ENCODE assay signal across 24 cellular contexts in genomic region chr10:70125918-70126590, GRCh38. TPM values are rescaled to one million over a fixed set of nuclear protein-coding genes. Genes with fewer than 3 reads are reported as not detected.
DNase-seq lines count a peak whose midpoint lies in the region; ATAC-seq, FAIRE-seq and TF ChIP-seq lines count a peak whose summit lies in the region.
"Had no signal": no experiment of that assay in that cellular context is flagged by ENCODE, and none has a peak within 500 bp of the region (broad histone marks: within the 10 kb centered on the region; RNA-seq: fewer than 3 reads in every experiment).

No MANE protein-coding gene starts in this region.

- TF ChIP-seq POLR2A in HepG2 (IDR thresholded peaks at IDR 0.05; ENCODE audit: insufficient read depth in 1 of 2, low read depth in 2 of 2, low read length in 2 of 2) = no peak; a peak in 1 of 4 replicates
- no peak for TF ChIP-seq POLR2A in right lobe of liver (IDR thresholded peaks at IDR 0.05)
- TF ChIP-seq POLR2A in GM12878 (IDR thresholded peaks at IDR 0.05; ENCODE audit: low read depth, low read length) = no peak

- peaks cover 36% of the 10 kb centered on the region for H3K4me1 ChIP-seq in HepG2 (ENCODE audit: insufficient read depth, low read length)
- peaks cover 0 to 12% (median 0%) of the 10 kb centered on the region in 4 donors for H3K4me1 ChIP-seq in right lobe of liver
- H3K4me1 ChIP-seq in OCI-LY1 (ENCODE audit: insufficient read depth, low read length, severe bottlenecking) = peaks cover 34% of the 10 kb centered on the region
- H3K4me1 ChIP-seq in GM12878 (ENCODE audit: control insufficient read depth, insufficient read depth, low read length) = peaks cover 12% of the 10 kb centered on the region

- H3K4me3 ChIP-seq in HepG2 (replicated peaks in 1 of 3; ENCODE audit: insufficient read depth in 1 of 3, low read depth in 2 of 3, low read length in 3 of 3) = no peak overlapping the region
- no peak overlapping the region for H3K4me3 ChIP-seq in right lobe of liver
- no peak overlapping the region for H3K4me3 ChIP-seq in OCI-LY1 (ENCODE audit: low read depth, low read length, poor library complexity, severe bottlenecking)
- H3K4me3 ChIP-seq in GM12878 = no peak overlapping the region
- H3K4me3 ChIP-seq: adrenal gland, dorsolateral prefrontal cortex, ovary, sigmoid colon had no signal

- H3K36me3 Mint-ChIP-seq in type B pancreatic cell = no peaks in the 10 kb centered on the region

- H4K20me1 ChIP-seq in HepG2 (ENCODE audit: insufficient read depth, low read length) = peaks cover 7% of the 10 kb centered on the region; the same call in 1 of the 2 replicates
- no peaks in the 10 kb centered on the region for H4K20me1 ChIP-seq in OCI-LY1 (ENCODE audit: insufficient read depth, low read length)
- no peaks in the 10 kb centered on the region for H4K20me1 ChIP-seq in GM12878 (ENCODE audit: control insufficient read depth, insufficient read depth)

- no peak overlapping the region for H3K9ac ChIP-seq in HepG2 (ENCODE audit: insufficient read depth, low read depth, low read length)
- H3K9ac ChIP-seq in OCI-LY1 (ENCODE audit: low read length) = no peak overlapping the region; the same call in 1 of the 2 replicates
- H3K9ac ChIP-seq in GM12878 (ENCODE audit: control insufficient read depth, insufficient read depth, low read length) = no peak overlapping the region

- H3K79me2 ChIP-seq in HepG2 (ENCODE audit: insufficient read depth, low read length) (peaks cover 41% of the 10 kb centered on the region), OCI-LY1 (ENCODE audit: insufficient read depth, low read length) (0 out of 2 replicates have a peak, but pooled peaks cover 6% of the 10 kb centered on the region), GM12878 (ENCODE audit: control insufficient read depth, insufficient read depth, low read length) (peaks cover 7% of the 10 kb centered on the region)

- DNase-seq in HepG2 (ENCODE audit: low spot score) (no peak), right lobe of liver (no peak), GM12878 (ENCODE audit: low read depth, low spot score) (no peak), type B pancreatic cell (ENCODE audit: extremely low spot score, unreplicated experiment) (no peak), hypothalamus (lab: John Stamatoyannopoulos, UW) (no peak)
- DNase-seq: activated CD4-positive, alpha-beta T cell treated with anti-CD3 and anti-CD28 coated beads, Interleukin-2, amount 10 ng/mL, durations not matched to agents 24 days and 14 days; activated CD8-positive, alpha-beta memory T cell treated with anti-CD3 and anti-CD28 coated beads, Interleukin-2, amount 50 U/mL, for 48 hours; activated effector memory CD4-positive, alpha-beta T cell treated with Interleukin-2 at 50 U/mL for 16 hours; adrenal gland; C1 segment of cervical spinal cord; dorsolateral prefrontal cortex; foreskin melanocyte; NCI-H1417 treated with DMSO at 0.1 percent for 48 hours; NCI-H526 treated with DMSO at 0.1 percent for 48 hours; PC-3; sigmoid colon; T-helper 9 cell had no signal

- in situ Hi-C loops in HepG2 (cut with HindIII; ENCODE audit: extremely low pct_ligation_motif_present, low pct_unique_long_range_greater_than_20kb) (no loop called here), GM12878 (cut with MboI) (no loop called here)

- RAD21 ChIA-PET in GM12878 (lab: Charles Lee; ENCODE audit: unreplicated experiment) = interaction anchor here (0.6 to 1.7 kb wide), 2 partner anchors 20 to 42 kb away, joined by 3 to 5 read pairs; partner anchors contain the start of gene TYSND1

- peaks cover 6 to 38% of the 10 kb centered on the region in 2 experiments; a peak in 4 of 5 replicates for H3K36me3 ChIP-seq in HepG2 (replicated peaks in 1 of 2; ENCODE audit: control insufficient read depth in 1 of 2, insufficient read depth in 2 of 2, low read length in 2 of 2)
- peaks cover 0 to 27% (median 6%) of the 10 kb centered on the region in 4 donors for H3K36me3 ChIP-seq in right lobe of liver
- peaks cover 17% of the 10 kb centered on the region; the same call in 1 of the 2 replicates for H3K36me3 ChIP-seq in OCI-LY1 (ENCODE audit: insufficient read depth, low read length)
- H3K36me3 ChIP-seq in GM12878 (ENCODE audit: control insufficient read depth in 2 of 2, insufficient read depth in 2 of 2, low read length in 1 of 2) = peaks cover 2% of the 10 kb centered on the region in 2 experiments; a peak in 2 of 4 replicates
- H3K36me3 ChIP-seq: adrenal gland, ovary had no signal

- H3K4me1 Mint-ChIP-seq in type B pancreatic cell (ENCODE audit: unreplicated experiment) = peaks cover 8% of the 10 kb centered on the region

- SMC1A ChIA-PET in GM12878 (lab: Charles Lee; ENCODE audit: uncharacterized antibody, unreplicated experiment) = interaction anchor here (0.8 to 2.2 kb wide), 2 partner anchors 10 to 21 kb away, joined by 3 to 5 read pairs; partner anchors contain the start of gene TYSND1

- no peak overlapping the region for H3K4me3 Mint-ChIP-seq in type B pancreatic cell
- H3K4me3 Mint-ChIP-seq: activated CD4-positive, alpha-beta T cell treated with anti-CD3 and anti-CD28 coated beads, Interleukin-2, amount 10 ng/mL, durations not matched to agents 24 days and 14 days had no signal

- H3K4me2 ChIP-seq in HepG2 (ENCODE audit: low read depth, low read length) = no peak overlapping the region
- peak overlapping the region; percentile 50; the same call in 1 of the 2 replicates for H3K4me2 ChIP-seq in OCI-LY1 (ENCODE audit: low read length)
- H3K4me2 ChIP-seq in GM12878 (ENCODE audit: control insufficient read depth, insufficient read depth) = peak overlapping the region; percentile 40; the same call in 1 of the 2 replicates

- BruUV-seq in HepG2 (replicated peaks; lab: Mats Ljungman, UMichigan) = no TSS peak
- BruUV-seq in GM12878 (replicated peaks; lab: Mats Ljungman, UMichigan) = no TSS peak

- TF ChIP-seq RAD21 in HepG2 (CRISPR knock-in tag; IDR thresholded peaks at IDR 0.05) (no peak), GM12878 (IDR thresholded peaks at IDR 0.05; ENCODE audit: insufficient read depth, low read depth, low read length) (no peak)

- no peak overlapping the region for H3K27ac Mint-ChIP-seq in type B pancreatic cell
- H3K27ac Mint-ChIP-seq: activated CD4-positive, alpha-beta T cell treated with anti-CD3 and anti-CD28 coated beads, Interleukin-2, amount 10 ng/mL, durations not matched to agents 24 days and 14 days had no signal

- no peaks in the 10 kb centered on the region for H3K27me3 Mint-ChIP-seq in type B pancreatic cell
- H3K27me3 Mint-ChIP-seq: activated CD4-positive, alpha-beta T cell treated with anti-CD3 and anti-CD28 coated beads, Interleukin-2, amount 10 ng/mL, durations not matched to agents 24 days and 14 days had no signal

- H3K27me3 ChIP-seq in HepG2 (ENCODE audit: control insufficient read depth in 1 of 2, insufficient read depth in 2 of 2, low read length in 2 of 2) (no peaks in the 10 kb centered on the region), right lobe of liver (no peaks in the 10 kb centered on the region), OCI-LY1 (ENCODE audit: insufficient read depth, low read length) (no peaks in the 10 kb centered on the region), GM12878 (replicated peaks in 1 of 2; ENCODE audit: control insufficient read depth in 2 of 2, insufficient read depth in 2 of 2, low read length in 1 of 2) (no peaks in the 10 kb centered on the region)
- H3K27me3 ChIP-seq: adrenal gland, dorsolateral prefrontal cortex, ovary, sigmoid colon had no signal

- H3K9me3 ChIP-seq in HepG2 (ENCODE audit: low read length) = no peaks in the 10 kb centered on the region
- no peaks in the 10 kb centered on the region for H3K9me3 ChIP-seq in right lobe of liver
- H3K9me3 ChIP-seq in OCI-LY1 (ENCODE audit: low read length) = no peaks in the 10 kb centered on the region
- H3K9me3 ChIP-seq in GM12878 (replicated peaks; ENCODE audit: control insufficient read depth, insufficient read depth, low read length) = no peaks in the 10 kb centered on the region
- H3K9me3 ChIP-seq: adrenal gland, ovary, sigmoid colon had no signal

- ATAC-seq in HepG2 = no peak; the same call in 2 of the 3 replicates
- no peak for ATAC-seq in right lobe of liver
- ATAC-seq in GM12878 = peak; percentile 66
- no peak for ATAC-seq in HG03159 (IDR thresholded peaks at IDR 0.05; ENCODE audit: unreplicated experiment)
- ATAC-seq in HG02840 (IDR thresholded peaks at IDR 0.05; ENCODE audit: low FRiP score, unreplicated experiment) = no peak
- ATAC-seq: PC-3 had no signal

- POLR2A ChIA-PET in HepG2 (lab: Yijun Ruan, JAX) (interaction anchor here (1.1 to 3.0 kb wide), 2 partner anchors 10 to 20 kb away, joined by 6 to 10 read pairs; partner anchors contain the start of gene TYSND1), GM12878 (lab: Charles Lee) (interaction anchor here (1.9 kb wide), 1 partner anchor 21 kb away, joined by 8 read pairs; the partner anchor contains the start of gene TYSND1)

- CTCF ChIA-PET in HepG2 (lab: Yijun Ruan, JAX; ENCODE audit: low intra/inter-chr PET ratio, low total read pairs) (no interaction called here), GM12878 (lab: Yijun Ruan, JAX) (interaction anchor here (1.5 to 2.9 kb wide), 4 partner anchors 10 to 20 kb away, joined by 4 to 23 read pairs (median 5); partner anchors contain the start of gene TYSND1)

- H3F3A ChIP-seq in OCI-LY1 (ENCODE audit: insufficient read depth, low read length) = peaks cover 7% of the 10 kb centered on the region; the same call in 1 of the 2 replicates

- H2AFZ ChIP-seq in HepG2 (ENCODE audit: low read length) (no peak overlapping the region), OCI-LY1 (ENCODE audit: low read length) (no peak overlapping the region), GM12878 (ENCODE audit: control insufficient read depth, low read depth, low read length) (peak overlapping the region; percentile 6; the same call in 1 of the 2 replicates)

- TF ChIP-seq EP300 in HepG2 (IDR thresholded peaks at IDR 0.05; ENCODE audit: low read depth in 2 of 2, low read length in 2 of 2) = no peak
- TF ChIP-seq EP300 in HepG2 (CRISPR knock-in tag; IDR thresholded peaks at IDR 0.05; ENCODE audit: borderline replicate concordance) = no peak
- TF ChIP-seq EP300 in GM12878 (IDR thresholded peaks at IDR 0.05; ENCODE audit: borderline replicate concordance in 1 of 2, control insufficient read depth in 1 of 2, low read depth in 2 of 2, low read length in 2 of 2) = no peak

- TF ChIP-seq CTCF in HepG2 (CRISPR knock-in tag; IDR thresholded peaks at IDR 0.05) (no peak), right lobe of liver (IDR thresholded peaks at IDR 0.05) (no peak), OCI-LY1 (IDR thresholded peaks at IDR 0.05; ENCODE audit: low read length) (no peak), GM12878 (IDR thresholded peaks at IDR 0.05 in 2 of 3, conservative IDR thresholded peaks at IDR 0.05 in 1 of 3; ENCODE audit: control insufficient read depth in 2 of 3, extremely low read depth in 1 of 3, insufficient read depth in 1 of 3, low read depth in 3 of 3, low read length in 3 of 3) (no peak), type B pancreatic cell (conservative IDR thresholded peaks at IDR 0.05) (no peak)

- H3K9me3 Mint-ChIP-seq in type B pancreatic cell = no peaks in the 10 kb centered on the region
- H3K9me3 Mint-ChIP-seq: activated CD4-positive, alpha-beta T cell treated with anti-CD3 and anti-CD28 coated beads, Interleukin-2, amount 10 ng/mL, durations not matched to agents 24 days and 14 days had no signal

- no peaks in the 10 kb centered on the region for H3K9me2 ChIP-seq in OCI-LY1 (ENCODE audit: low read depth, low read length)

- FAIRE-seq in HepG2 (lab: Jason Lieb, UNC) = no peak
- no peak for FAIRE-seq in GM12878 (lab: Jason Lieb, UNC)
- FAIRE-seq: bronchial epithelial cell, G401.6 had no signal

- H3K27ac ChIP-seq in HepG2 (ENCODE audit: extremely low read length, insufficient read depth, low read length) = no peak overlapping the region
- no peak overlapping the region for H3K27ac ChIP-seq in right lobe of liver
- peak overlapping the region; percentile 76 for H3K27ac ChIP-seq in OCI-LY1 (ENCODE audit: low read depth, low read length, poor library complexity, severe bottlenecking)
- peak overlapping the region; percentile 63 for H3K27ac ChIP-seq in GM12878 (ENCODE audit: control insufficient read depth, insufficient read depth)
- H3K27ac ChIP-seq: adrenal gland, dorsolateral prefrontal cortex, epithelial cell of prostate, ovary, sigmoid colon had no signal

- 91% methylated on average over 5 of the region's 5 CpGs for WGBS in HepG2 (ENCODE audit: low lambda C conversion rate)
- whole genome bisulfite sequencing in right lobe of liver (ENCODE audit: insufficient coverage, low coverage, low lambda C conversion rate, missing lambda C conversion rate) = 57% methylated on average over 1 of the region's 5 CpGs
- 74% methylated on average over 5 of the region's 5 CpGs for WGBS in GM12878 (ENCODE audit: insufficient coverage, insufficient replicate concordance, low lambda C conversion rate, missing lambda C conversion rate)

- intact Hi-C loops in HepG2 (cut with micrococcal nuclease; ENCODE audit: unreplicated experiment) (no loop called here), right lobe of liver (cut with DNase I) (no loop called here), GM12878 (cut with micrococcal nuclease; ENCODE audit: unreplicated experiment) (no loop called here)

RNA-seq across cellular contexts. Expression of gene AIFM2, which starts 6.6 kb away (rescaled TPM):
- 20.3 and 29.6 TPM in 2 replicates for total RNA-seq in HepG2 (2016; rRNA removed; fragmentation: Illumina TruSeq; extraction: Trizol)
- 5.3 and 5.8 TPM in 2 replicates for total RNA-seq in HepG2 (2016; cell fraction: cytosol; rRNA removed; fragmentation: Illumina TruSeq; extraction: Trizol; ENCODE audit: low read depth)
- 20.5 and 28.1 TPM in 2 replicates for total RNA-seq in HepG2 (2016; cell fraction: insoluble cytoplasmic fraction; rRNA removed; fragmentation: Illumina TruSeq; extraction: Trizol)
- 15.5 and 15.7 TPM in 2 replicates for total RNA-seq in HepG2 (2016; cell fraction: membrane; rRNA removed; fragmentation: Illumina TruSeq; extraction: Trizol)
- 19.1 and 21.7 TPM in 2 replicates for total RNA-seq in HepG2 (2016; cell fraction: nucleus; rRNA removed; fragmentation: Illumina TruSeq; extraction: Trizol)
- 29.5 and 36.9 TPM in 2 replicates for polyA plus RNA-seq in HepG2 (2011; rRNA removed)
- 33.7 and 37.4 TPM in 2 replicates for polyA plus RNA-seq in HepG2 (2011; cell fraction: cytosol; rRNA removed)
- 23.7 and 28.1 TPM in 2 replicates for polyA plus RNA-seq in HepG2 (2011; cell fraction: nucleus; rRNA removed)
- polyA plus RNA-seq in HepG2 (2012) = 17.3 and 23.0 TPM in 2 replicates
- polyA plus RNA-seq in HepG2 (2016; cell fraction: cytosol; fragmentation: Illumina TruSeq; extraction: Trizol; ENCODE audit: low read depth) = 14.4 and 15.8 TPM in 2 replicates
- 62.5 and 67.2 TPM in 2 replicates for polyA plus RNA-seq in HepG2 (2016; cell fraction: insoluble cytoplasmic fraction; fragmentation: Illumina TruSeq; extraction: Trizol; ENCODE audit: low read depth)
- 20.3 and 20.6 TPM in 2 replicates for polyA plus RNA-seq in HepG2 (2016; cell fraction: membrane; fragmentation: Illumina TruSeq; extraction: Trizol; ENCODE audit: low read depth)
- polyA plus RNA-seq in HepG2 (2016; cell fraction: nucleus; fragmentation: Illumina TruSeq; extraction: Trizol; ENCODE audit: insufficient read depth, low read depth) = 51.6 and 53.4 TPM in 2 replicates
- 21.2 and 33.7 TPM in 2 replicates for polyA minus RNA-seq in HepG2 (2011; rRNA and poly(A)+ RNA removed; ENCODE audit: low replicate concordance)
- 10.0 and 12.4 TPM in 2 replicates for polyA minus RNA-seq in HepG2 (2011; cell fraction: cytosol; rRNA and poly(A)+ RNA removed)
- polyA minus RNA-seq in HepG2 (2011; cell fraction: nucleus; rRNA and poly(A)+ RNA removed) = 15.5 and 16.9 TPM in 2 replicates
- 10 to 100 TPM; 11.4 to 23.3 (median 18.2) TPM for total RNA-seq in right lobe of liver
- 10.6 and 10.7 TPM in 2 replicates for total RNA-seq in GM12878 (2013; cell fraction: nucleolus; rRNA removed)
- 13.7 and 14.6 TPM in 2 replicates for total RNA-seq in GM12878 (2014; rRNA removed)
- total RNA-seq in GM12878 (2014; rRNA removed; fragmentation: Illumina TruSeq; extraction: Trizol) = 12.1 and 12.6 TPM in 2 replicates
- 20.4 and 20.5 TPM in 2 replicates for total RNA-seq in GM12878 (2021)
- 6.9 TPM for polyA plus RNA-seq in GM12878 (2011; ENCODE audit: low read depth)
- 11.7 and 17.5 TPM in 2 replicates for polyA plus RNA-seq in GM12878 (2011; rRNA removed)
- polyA plus RNA-seq in GM12878 (2011; cell fraction: cytosol; rRNA removed) = 22.9 and 28.1 TPM in 2 replicates
- polyA plus RNA-seq in GM12878 (2011; cell fraction: nucleus; rRNA removed) = 16.8 and 18.6 TPM in 2 replicates
- polyA plus RNA-seq in GM12878 (2012) = 13.4 and 14.1 TPM in 2 replicates
- 5.7 and 12.2 TPM in 2 replicates for polyA plus RNA-seq in GM12878 (2014; fragmentation: Illumina TruSeq; extraction: Trizol)
- polyA plus RNA-seq in GM12878 (2014; fragmentation: Nextera tagmentation; extraction: Ambion mirVana) = 1 to 10 TPM; 4.5 to 8.0 TPM
- 20.3 and 24.5 TPM in 2 replicates for polyA plus RNA-seq in GM12878 (2014; rRNA removed)
- 10 to 100 TPM; 26.8 to 30.8 TPM for polyA plus RNA-seq in GM12878 (2016; fragmentation: Nextera tagmentation; extraction: Ambion mirVana)
- 10.3 and 17.0 TPM in 2 replicates for polyA minus RNA-seq in GM12878 (2011; rRNA and poly(A)+ RNA removed)
- polyA minus RNA-seq in GM12878 (2011; cell fraction: cytosol; rRNA and poly(A)+ RNA removed) = 5.7 and 10.8 TPM in 2 replicates
- 4.4 and 7.7 TPM in 2 replicates for polyA minus RNA-seq in GM12878 (2011; cell fraction: nucleus; rRNA and poly(A)+ RNA removed)
- total RNA-seq in type B pancreatic cell (ENCODE audit: low replicate concordance) = 5.8 and 8.9 TPM in 2 replicates

RNA-seq across cellular contexts. Expression of gene TYSND1, which starts 20.4 kb away (rescaled TPM):
- total RNA-seq in HepG2 (2016; rRNA removed; fragmentation: Illumina TruSeq; extraction: Trizol) = 6.8 and 8.9 TPM in 2 replicates
- total RNA-seq in HepG2 (2016; cell fraction: cytosol; rRNA removed; fragmentation: Illumina TruSeq; extraction: Trizol; ENCODE audit: low read depth) = 2.8 and 2.9 TPM in 2 replicates
- 6.9 and 8.5 TPM in 2 replicates for total RNA-seq in HepG2 (2016; cell fraction: insoluble cytoplasmic fraction; rRNA removed; fragmentation: Illumina TruSeq; extraction: Trizol)
- 4.6 and 5.0 TPM in 2 replicates for total RNA-seq in HepG2 (2016; cell fraction: membrane; rRNA removed; fragmentation: Illumina TruSeq; extraction: Trizol)
- 8.5 and 8.7 TPM in 2 replicates for total RNA-seq in HepG2 (2016; cell fraction: nucleus; rRNA removed; fragmentation: Illumina TruSeq; extraction: Trizol)
- 3.3 and 4.6 TPM in 2 replicates for polyA plus RNA-seq in HepG2 (2011; rRNA removed)
- 2.7 and 3.0 TPM in 2 replicates for polyA plus RNA-seq in HepG2 (2011; cell fraction: cytosol; rRNA removed)
- polyA plus RNA-seq in HepG2 (2011; cell fraction: nucleus; rRNA removed) = 9.5 and 11.8 TPM in 2 replicates
- polyA plus RNA-seq in HepG2 (2012) = 3.2 and 4.1 TPM in 2 replicates
- 1.8 and 2.0 TPM in 2 replicates for polyA plus RNA-seq in HepG2 (2016; cell fraction: cytosol; fragmentation: Illumina TruSeq; extraction: Trizol; ENCODE audit: low read depth)
- 5.6 and 5.9 TPM in 2 replicates for polyA plus RNA-seq in HepG2 (2016; cell fraction: insoluble cytoplasmic fraction; fragmentation: Illumina TruSeq; extraction: Trizol; ENCODE audit: low read depth)
- polyA plus RNA-seq in HepG2 (2016; cell fraction: membrane; fragmentation: Illumina TruSeq; extraction: Trizol; ENCODE audit: low read depth) = 2.8 and 3.0 TPM in 2 replicates
- polyA plus RNA-seq in HepG2 (2016; cell fraction: nucleus; fragmentation: Illumina TruSeq; extraction: Trizol; ENCODE audit: insufficient read depth, low read depth) = 13.4 and 14.6 TPM in 2 replicates
- polyA minus RNA-seq in HepG2 (2011; rRNA and poly(A)+ RNA removed; ENCODE audit: low replicate concordance) = 6.5 and 19.5 TPM in 2 replicates
- polyA minus RNA-seq in HepG2 (2011; cell fraction: cytosol; rRNA and poly(A)+ RNA removed) = 2.1 and 3.2 TPM in 2 replicates
- 4.1 and 4.4 TPM in 2 replicates for polyA minus RNA-seq in HepG2 (2011; cell fraction: nucleus; rRNA and poly(A)+ RNA removed)
- 10 to 100 TPM in 2 of 6 experiments, 1 to 10 TPM in 4; 5.3 to 11.1 (median 8.2) TPM for total RNA-seq in right lobe of liver
- 14.2 and 15.7 TPM in 2 replicates for total RNA-seq in GM12878 (2013; cell fraction: nucleolus; rRNA removed)
- 18.9 and 19.4 TPM in 2 replicates for total RNA-seq in GM12878 (2014; rRNA removed)
- 8.1 and 8.7 TPM in 2 replicates for total RNA-seq in GM12878 (2014; rRNA removed; fragmentation: Illumina TruSeq; extraction: Trizol)
- 20.0 and 21.4 TPM in 2 replicates for total RNA-seq in GM12878 (2021)
- polyA plus RNA-seq in GM12878 (2011; ENCODE audit: low read depth) = 5.0 TPM
- 3.5 and 5.6 TPM in 2 replicates for polyA plus RNA-seq in GM12878 (2011; rRNA removed)
- polyA plus RNA-seq in GM12878 (2011; cell fraction: cytosol; rRNA removed) = 6.1 and 8.6 TPM in 2 replicates
- 40.7 and 42.7 TPM in 2 replicates for polyA plus RNA-seq in GM12878 (2011; cell fraction: nucleus; rRNA removed)
- polyA plus RNA-seq in GM12878 (2012) = 7.3 and 9.9 TPM in 2 replicates
- polyA plus RNA-seq in GM12878 (2014; fragmentation: Illumina TruSeq; extraction: Trizol) = 4.7 and 8.6 TPM in 2 replicates
- polyA plus RNA-seq in GM12878 (2014; fragmentation: Nextera tagmentation; extraction: Ambion mirVana) = 1 to 10 TPM; 1.9 to 4.5 TPM
- polyA plus RNA-seq in GM12878 (2014; rRNA removed) = 16.7 and 17.4 TPM in 2 replicates
- 10 to 100 TPM; 15.2 to 18.8 TPM for polyA plus RNA-seq in GM12878 (2016; fragmentation: Nextera tagmentation; extraction: Ambion mirVana)
- polyA minus RNA-seq in GM12878 (2011; rRNA and poly(A)+ RNA removed) = 4.2 and 6.1 TPM in 2 replicates
- polyA minus RNA-seq in GM12878 (2011; cell fraction: cytosol; rRNA and poly(A)+ RNA removed) = 2.7 and 2.9 TPM in 2 replicates
- 8.0 and 12.7 TPM in 2 replicates for polyA minus RNA-seq in GM12878 (2011; cell fraction: nucleus; rRNA and poly(A)+ RNA removed)
- 17.5 and 18.1 TPM in 2 replicates for total RNA-seq in type B pancreatic cell (ENCODE audit: low replicate concordance)

RNA-seq across cellular contexts. Expression of gene SAR1A, which starts 44.3 kb away (rescaled TPM):
- total RNA-seq in HepG2 (2016; rRNA removed; fragmentation: Illumina TruSeq; extraction: Trizol) (104 and 117 TPM in 2 replicates), right lobe of liver (10 to 100 TPM; 35.3 to 77.5 (median 61.0) TPM), GM12878 (2014; rRNA removed) (45.4 and 60.3 TPM in 2 replicates), GM12878 (2014; rRNA removed; fragmentation: Illumina TruSeq; extraction: Trizol) (52.7 and 54.7 TPM in 2 replicates), GM12878 (2021) (77.3 and 81.3 TPM in 2 replicates), type B pancreatic cell (ENCODE audit: low replicate concordance) (131 and 153 TPM in 2 replicates)
- total RNA-seq in HepG2 (2016; cell fraction: cytosol; rRNA removed; fragmentation: Illumina TruSeq; extraction: Trizol; ENCODE audit: low read depth) = 53.7 and 67.8 TPM in 2 replicates
- 98.6 and 118 TPM in 2 replicates for total RNA-seq in HepG2 (2016; cell fraction: insoluble cytoplasmic fraction; rRNA removed; fragmentation: Illumina TruSeq; extraction: Trizol)
- 40.3 and 46.7 TPM in 2 replicates for total RNA-seq in HepG2 (2016; cell fraction: membrane; rRNA removed; fragmentation: Illumina TruSeq; extraction: Trizol)
- total RNA-seq in HepG2 (2016; cell fraction: nucleus; rRNA removed; fragmentation: Illumina TruSeq; extraction: Trizol) = 88.9 and 106 TPM in 2 replicates
- polyA plus RNA-seq in HepG2 (2011; rRNA removed) (42.7 and 51.4 TPM in 2 replicates), GM12878 (2011; rRNA removed) (85.0 and 101 TPM in 2 replicates), GM12878 (2014; fragmentation: Illumina TruSeq; extraction: Trizol) (54.8 and 55.6 TPM in 2 replicates), GM12878 (2014; fragmentation: Nextera tagmentation; extraction: Ambion mirVana) (10 to 100 TPM; 69.4 to 81.1 TPM), GM12878 (2014; rRNA removed) (29.3 and 33.2 TPM in 2 replicates), GM12878 (2016; fragmentation: Nextera tagmentation; extraction: Ambion mirVana) (10 to 100 TPM; 58.0 to 62.2 TPM)
- 18.7 and 26.3 TPM in 2 replicates for polyA plus RNA-seq in HepG2 (2011; cell fraction: cytosol; rRNA removed)
- 20.6 and 21.6 TPM in 2 replicates for polyA plus RNA-seq in HepG2 (2011; cell fraction: nucleus; rRNA removed)
- 43.4 and 54.2 TPM in 2 replicates for polyA plus RNA-seq in HepG2 (2012)
- polyA plus RNA-seq in HepG2 (2016; cell fraction: cytosol; fragmentation: Illumina TruSeq; extraction: Trizol; ENCODE audit: low read depth) = 17.3 and 19.4 TPM in 2 replicates
- 65.1 and 69.7 TPM in 2 replicates for polyA plus RNA-seq in HepG2 (2016; cell fraction: insoluble cytoplasmic fraction; fragmentation: Illumina TruSeq; extraction: Trizol; ENCODE audit: low read depth)
- 14.1 and 16.4 TPM in 2 replicates for polyA plus RNA-seq in HepG2 (2016; cell fraction: membrane; fragmentation: Illumina TruSeq; extraction: Trizol; ENCODE audit: low read depth)
- polyA plus RNA-seq in HepG2 (2016; cell fraction: nucleus; fragmentation: Illumina TruSeq; extraction: Trizol; ENCODE audit: insufficient read depth, low read depth) = 125 and 135 TPM in 2 replicates
- polyA minus RNA-seq in HepG2 (2011; rRNA and poly(A)+ RNA removed; ENCODE audit: low replicate concordance) = 86.9 and 186 TPM in 2 replicates
- 41.2 and 47.2 TPM in 2 replicates for polyA minus RNA-seq in HepG2 (2011; cell fraction: cytosol; rRNA and poly(A)+ RNA removed)
- polyA minus RNA-seq in HepG2 (2011; cell fraction: nucleus; rRNA and poly(A)+ RNA removed) = 43.6 and 52.5 TPM in 2 replicates
- 36.4 and 40.0 TPM in 2 replicates for total RNA-seq in GM12878 (2013; cell fraction: nucleolus; rRNA removed)
- polyA plus RNA-seq in GM12878 (2011; ENCODE audit: low read depth) = 31.2 TPM
- polyA plus RNA-seq in GM12878 (2011; cell fraction: cytosol; rRNA removed) = 21.4 and 21.6 TPM in 2 replicates
- polyA plus RNA-seq in GM12878 (2011; cell fraction: nucleus; rRNA removed) = 17.8 and 20.3 TPM in 2 replicates
- 32.0 and 39.5 TPM in 2 replicates for polyA plus RNA-seq in GM12878 (2012)
- 40.6 and 76.1 TPM in 2 replicates for polyA minus RNA-seq in GM12878 (2011; rRNA and poly(A)+ RNA removed)
- polyA minus RNA-seq in GM12878 (2011; cell fraction: cytosol; rRNA and poly(A)+ RNA removed) = 18.6 and 25.1 TPM in 2 replicates
- polyA minus RNA-seq in GM12878 (2011; cell fraction: nucleus; rRNA and poly(A)+ RNA removed) = 10.0 and 14.1 TPM in 2 replicates

Comparison
In these comparisons a context has a peak if more than half of its experiments do, and no peak if none do; other contexts are left out.
1. H3K27ac ChIP-seq: peak in OCI-LY1 (single experiment) and GM12878 (single experiment); none in HepG2 (single experiment) and right lobe of liver (0 of 3).
2. Of the 75 proteins assayed by ChIP-seq in both HepG2 and GM12878: peak only in HepG2: none; only in GM12878: TCF12; in both: none; in neither: 74.